ENCODE assay signal across 24 cellular contexts in the genomic region with DNA sequence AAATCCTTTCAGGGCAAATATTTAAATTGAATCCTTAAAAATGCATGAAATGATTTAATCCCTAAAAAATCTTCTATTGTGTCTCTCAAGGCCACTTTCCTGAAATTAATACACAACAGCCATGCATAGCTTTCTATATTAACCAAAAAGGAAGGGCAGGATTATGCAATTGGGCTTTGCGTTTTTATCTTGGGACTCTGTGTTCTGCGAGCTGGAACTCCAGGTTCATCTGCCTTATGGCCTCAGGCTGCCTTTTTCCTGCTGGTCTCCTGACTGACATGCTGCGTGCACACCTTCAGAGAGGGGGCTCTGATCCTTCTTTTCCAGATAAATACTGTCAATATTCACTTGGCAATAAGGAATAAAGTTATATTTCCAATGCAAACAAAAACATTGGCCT.
"Had no signal": no experiment of that assay in that cellular context is flagged by ENCODE, and none has a peak within 500 bp of the region (broad histone marks: within the 10 kb centered on the region; RNA-seq: fewer than 3 reads in every experiment).

No MANE protein-coding gene starts in this region.

- ATAC-seq: activated CD8-positive, alpha-beta T cell treated with anti-CD3 and anti-CD28 coated beads, Interleukin-2, amount 10 ng/mL, durations not matched to agents 7 days and 5 days; activated naive CD4-positive, alpha-beta T cell treated with anti-CD3 and anti-CD28 coated beads, Interleukin-2, amount 50 U/mL, for 72 hours; activated T-cell treated with anti-CD3 and anti-CD28 coated beads, Interleukin-2, amount 50 U/mL, for 72 hours; sciatic nerve; stimulated activated naive CD8-positive, alpha-beta T cell treated with anti-CD3 and anti-CD28 coated beads, Interleukin-15, Interleukin-2, amounts not matched to agents 100 U/mL and 50 U/mL, for 24 hours; T-helper 17 cell had no signal

- H3K9me3 ChIP-seq: adrenal gland, ascending aorta, esophagus squamous epithelium, neutrophil, testis, uterus had no signal

- H3K4me3 ChIP-seq: adrenal gland, ascending aorta, esophagus squamous epithelium, skin epidermis, testis, uterus had no signal

- H3K4me1 ChIP-seq: adrenal gland, ascending aorta, esophagus squamous epithelium, testis, uterus had no signal

- H3K27ac ChIP-seq: adrenal gland, ascending aorta, esophagus squamous epithelium, neutrophil, skin epidermis, testis, uterus had no signal

- H3K27me3 ChIP-seq: adrenal gland, ascending aorta, esophagus squamous epithelium, neutrophil, testis, uterus had no signal

- DNase-seq: activated B cell treated with CpG ODN at 0.5 μM for 24 hours; activated CD4-positive, alpha-beta T cell treated with anti-CD3 and anti-CD28 coated beads, Interleukin-2, amount 50 U/mL, for 1 hour; activated CD8-positive, alpha-beta T cell treated with anti-CD3 and anti-CD28 coated beads, Interleukin-2, amount 10 ng/mL, durations not matched to agents 7 days and 5 days; activated naive CD4-positive, alpha-beta T cell; activated T-cell treated with anti-CD3 and anti-CD28 coated beads for 4 hours; activated T-cell treated with anti-CD3 and anti-CD28 coated beads, Interleukin-2, amount 50 U/mL, for 72 hours; adrenal gland; central memory CD4-positive, alpha-beta T cell; effector CD4-positive, alpha-beta T cell; esophagus squamous epithelium; mammary epithelial cell; nephron progenitor cell; stimulated activated CD4-positive, alpha-beta T cell treated with anti-CD3 and anti-CD28 coated beads, Interleukin-12 subunit alpha, Interleukin-12 subunit beta, amount 100 ng/mL, for 4 hours; stimulated activated CD4-positive, alpha-beta T cell treated with anti-CD3 and anti-CD28 coated beads, Interleukin-4, amount 100 ng/mL, for 1 hour; stimulated activated naive CD8-positive, alpha-beta T cell treated with anti-CD3 and anti-CD28 coated beads, Interleukin-15, Interleukin-2, amounts not matched to agents 100 U/mL and 50 U/mL, for 24 hours; T-helper 17 cell; T1000; testis; uterus had no signal

- H3K36me3 ChIP-seq: adrenal gland, ascending aorta, esophagus squamous epithelium, neutrophil, uterus had no signal
